ENCODE assay signal across 36 cellular contexts in genomic region chr11:99925968-99926367, GRCh38.
"Had no signal": no experiment of that assay in that cellular context is flagged by ENCODE, and none has a peak within 500 bp of the region (broad histone marks: within the 10 kb centered on the region; RNA-seq: fewer than 3 reads in every experiment).

No MANE protein-coding gene starts in this region.

- H3K27ac Mint-ChIP-seq: activated CD4-positive, alpha-beta T cell treated with anti-CD3 and anti-CD28 coated beads, Interleukin-2, amount 10 ng/mL, durations not matched to agents 24 days and 14 days; activated CD8-positive, alpha-beta T cell treated with anti-CD3 and anti-CD28 coated beads, Interleukin-2, amount 10 ng/mL, durations not matched to agents 7 days and 5 days; activated naive CD4-positive, alpha-beta T cell treated with anti-CD3 and anti-CD28 coated beads, Interleukin-2, amount 50 U/mL, for 24 hours; activated naive CD8-positive, alpha-beta T cell treated with anti-CD3 and anti-CD28 coated beads, Interleukin-2, amount 10 ng/mL, durations not matched to agents 7 days and 5 days; activated T-cell treated with anti-CD3 and anti-CD28 coated beads, Interleukin-2, amount 50 U/mL, for 24 hours; activated T-helper 2 cell treated with anti-CD3 and anti-CD28 coated beads, Interferon-gamma antibody, Interleukin-2, Interleukin-4, amounts not matched to agents 10 μg/mL and 5 μg/mL and 100 μg/mL, durations not matched to agents 14 hours and 24 hours and 36 hours had no signal

- H3K27ac ChIP-seq: ascending aorta, cardiac muscle cell, PC-9, RWPE1, WERI-Rb-1 had no signal

- H3K36me3 Mint-ChIP-seq: activated naive CD4-positive, alpha-beta T cell treated with anti-CD3 and anti-CD28 coated beads, Interleukin-2, amount 50 U/mL, for 24 hours; activated naive CD8-positive, alpha-beta T cell treated with anti-CD3 and anti-CD28 coated beads, Interleukin-2, amount 10 ng/mL, durations not matched to agents 7 days and 5 days had no signal

- H3K27me3 ChIP-seq: ascending aorta, cardiac muscle cell, MG63 had no signal

- H3K27me3 Mint-ChIP-seq: activated CD4-positive, alpha-beta T cell treated with anti-CD3 and anti-CD28 coated beads, Interleukin-2, amount 10 ng/mL, durations not matched to agents 24 days and 14 days; activated naive CD4-positive, alpha-beta T cell treated with anti-CD3 and anti-CD28 coated beads, Interleukin-2, amount 50 U/mL, for 24 hours; activated naive CD8-positive, alpha-beta T cell treated with anti-CD3 and anti-CD28 coated beads, Interleukin-2, amount 10 ng/mL, durations not matched to agents 7 days and 5 days; activated T-cell treated with anti-CD3 and anti-CD28 coated beads, Interleukin-2, amount 50 U/mL, for 24 hours; central memory CD8-positive, alpha-beta T cell had no signal

- ATAC-seq: activated CD8-positive, alpha-beta T cell treated with anti-CD3 and anti-CD28 coated beads, Interleukin-2, amount 10 ng/mL, durations not matched to agents 7 days and 5 days; Right ventricle myocardium inferior; SK-N-SH treated with all-trans-retinoic acid at 6 μM for 48 hours had no signal

- DNase-seq: activated CD4-positive, alpha-beta T cell treated with anti-CD3 and anti-CD28 coated beads, Interleukin-2, amount 10 ng/mL, durations not matched to agents 24 days and 14 days; activated CD4-positive, alpha-beta T cell treated with anti-CD3 and anti-CD28 coated beads, Interleukin-2, amount 50 U/mL, for 48 hours; activated CD8-positive, alpha-beta T cell treated with anti-CD3 and anti-CD28 coated beads, Interleukin-2, amount 10 ng/mL, durations not matched to agents 7 days and 5 days; activated gamma-delta T cell; activated naive CD4-positive, alpha-beta T cell treated with Interleukin-2 at 50 U/mL for 16 hours; activated naive CD8-positive, alpha-beta T cell treated with anti-CD3 and anti-CD28 coated beads, Interleukin-2, amount 10 ng/mL, durations not matched to agents 7 days and 5 days; activated T-cell treated with anti-CD3 and anti-CD28 coated beads, Interleukin-2, amount 50 U/mL, for 24 hours; amygdala; Kasumi-1; KG1; MG63; NCI-H1048; NCI-H1105 treated with DMSO at 0.1 percent for 48 hours; NCI-H1436; NCI-H1694 treated with DMSO at 0.1 percent for 48 hours; NCI-H2029 treated with DMSO at 0.1 percent for 48 hours; NCI-H2107; NCI-H2171; NCI-H510A; NCI-H526 treated with DMSO at 0.1 percent for 48 hours; NK-92 treated with Interleukin-12 subunit alpha and Interleukin-12 subunit beta, amount 100 ng/mL, for 24 hours; SIG-M5; SW 1271; T-helper 1 cell; T-helper 2 cell; T-helper 9 cell; WERI-Rb-1 had no signal

- H3K4me1 ChIP-seq: ascending aorta had no signal

- H3K4me3 Mint-ChIP-seq: activated CD4-positive, alpha-beta T cell treated with anti-CD3 and anti-CD28 coated beads, Interleukin-2, amount 10 ng/mL, durations not matched to agents 24 days and 14 days; activated CD8-positive, alpha-beta T cell treated with anti-CD3 and anti-CD28 coated beads, Interleukin-2, amount 10 ng/mL, durations not matched to agents 7 days and 5 days; activated naive CD4-positive, alpha-beta T cell treated with anti-CD3 and anti-CD28 coated beads, Interleukin-2, amount 50 U/mL, for 24 hours; activated naive CD8-positive, alpha-beta T cell treated with anti-CD3 and anti-CD28 coated beads, Interleukin-2, amount 10 ng/mL, durations not matched to agents 7 days and 5 days; activated T-cell treated with anti-CD3 and anti-CD28 coated beads, Interleukin-2, amount 50 U/mL, for 24 hours; central memory CD8-positive, alpha-beta T cell had no signal

- H3K9me3 ChIP-seq: ascending aorta had no signal

- H3K4me3 ChIP-seq: ascending aorta, cardiac muscle cell, MG63, PC-9 had no signal

- H3K4me1 Mint-ChIP-seq: activated CD4-positive, alpha-beta T cell treated with anti-CD3 and anti-CD28 coated beads, Interleukin-2, amount 10 ng/mL, durations not matched to agents 24 days and 14 days; activated naive CD4-positive, alpha-beta T cell treated with anti-CD3 and anti-CD28 coated beads, Interleukin-2, amount 50 U/mL, for 24 hours; activated naive CD8-positive, alpha-beta T cell treated with anti-CD3 and anti-CD28 coated beads, Interleukin-2, amount 10 ng/mL, durations not matched to agents 7 days and 5 days; central memory CD8-positive, alpha-beta T cell had no signal

- H3K36me3 ChIP-seq: ascending aorta, cardiac muscle cell, MG63, WERI-Rb-1 had no signal
